9 cellular contexts compared by ENCODE assay signal in the genomic region with DNA sequence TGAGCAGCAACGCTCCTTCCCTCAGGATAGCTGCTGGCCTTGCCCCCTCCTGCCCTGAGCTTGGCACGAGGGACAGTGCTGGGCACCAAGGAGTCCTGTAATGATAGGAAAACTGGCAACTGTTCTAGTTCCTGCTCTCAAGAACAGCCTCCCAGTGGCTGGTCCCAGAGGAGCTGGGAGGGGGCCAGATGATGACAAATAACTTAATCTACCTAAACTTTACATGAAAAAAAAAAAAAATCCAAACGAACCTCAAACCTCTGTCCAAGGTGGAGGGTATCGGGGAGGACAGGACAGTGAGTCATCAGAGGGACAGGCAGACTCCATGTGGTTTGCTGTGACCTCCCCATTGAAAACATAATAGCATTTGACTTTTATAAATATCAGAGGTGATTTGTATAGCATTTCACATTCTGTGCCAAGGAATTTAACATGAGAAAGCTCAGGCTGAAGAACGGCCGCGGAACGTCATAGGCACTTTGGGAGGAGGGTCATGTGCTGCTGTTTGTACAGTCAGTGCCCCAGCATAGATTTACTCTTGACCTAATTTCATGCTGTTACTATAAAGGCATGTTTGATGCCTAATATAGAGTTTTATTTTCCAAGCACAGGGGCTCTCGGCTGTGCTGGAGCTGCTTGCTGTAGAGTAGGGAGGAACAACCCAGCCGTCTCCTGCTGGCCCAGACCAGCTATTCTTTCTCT.
DNase-seq lines count a peak whose midpoint lies in the region; ATAC-seq, FAIRE-seq and TF ChIP-seq lines count a peak whose summit lies in the region.
"Had no signal": no experiment of that assay in that cellular context is flagged by ENCODE, and none has a peak within 500 bp of the region (broad histone marks: within the 10 kb centered on the region; RNA-seq: fewer than 3 reads in every experiment).

No MANE protein-coding gene starts in this region.

- no peak overlapping the region for H3K4me2 ChIP-seq in H9 (ENCODE audit: insufficient read depth, insufficient read length, low read length)

- 13% methylated on average over 10 of the region's 10 CpGs for WGBS in urinary bladder
- WGBS in H9 (ENCODE audit: extremely low coverage, insufficient read length, low lambda C conversion rate): no CpG with 5 or more reads among the region's 10 CpGs

- H3K9me3 ChIP-seq in muscle layer of duodenum (ENCODE audit: control insufficient read depth in 1 of 2, low read length in 2 of 2) (no peaks in the 10 kb centered on the region), H9 (ENCODE audit: control insufficient read depth, low read depth, low read length) (no peaks in the 10 kb centered on the region)

- no peak for FAIRE-seq in H54 (lab: Jason Lieb, UNC)

- H3K27ac Mint-ChIP-seq in H9: no peak overlapping the region

- no peaks in the 10 kb centered on the region for H3K79me1 ChIP-seq in H9 (ENCODE audit: insufficient read depth, low read depth, low read length, poor library complexity, severe bottlenecking)

- H3K27me3 ChIP-seq in muscle layer of duodenum (ENCODE audit: low read depth, low read length): no peaks in the 10 kb centered on the region
- no peaks in the 10 kb centered on the region; the same call in 1 of the 2 replicates for H3K27me3 ChIP-seq in H9 (ENCODE audit: insufficient read depth, low read length)

- peak; percentile 5 for TF ChIP-seq CTCF in epithelial cell of esophagus (IDR thresholded peaks at IDR 0.05; ENCODE audit: insufficient read depth, low read depth, low read length, missing control alignments)
- no peak for TF ChIP-seq CTCF in H9 (conservative IDR thresholded peaks at IDR 0.05)

- no peak overlapping the region for H4K8ac ChIP-seq in H9 (replicated peaks; ENCODE audit: insufficient read length, low read depth, low read length)

- H3K4me1 ChIP-seq in muscle layer of duodenum (ENCODE audit: control insufficient read depth in 1 of 2, insufficient read depth in 2 of 2, low read length in 2 of 2): peaks cover 18 to 65% of the 10 kb centered on the region in 2 donors
- peaks cover 2% of the 10 kb centered on the region for H3K4me1 ChIP-seq in urinary bladder (ENCODE audit: insufficient read depth)
- H3K4me1 ChIP-seq in H9 (ENCODE audit: insufficient read depth, low read length): peaks cover 5% of the 10 kb centered on the region

- DNase-seq in NCI-H2227 treated with DMSO at 0.1 percent for 48 hours (lab: John Stamatoyannopoulos, UW): peak; percentile 88
- DNase-seq in epithelial cell of esophagus (ENCODE audit: low read depth): peak; percentile 57
- DNase-seq in H54 (ENCODE audit: insufficient read length, low spot score): no peak
- no peak for DNase-seq in H9
- DNase-seq: activated CD8-positive, alpha-beta memory T cell treated with anti-CD3 and anti-CD28 coated beads, Interleukin-2, amount 50 U/mL, for 48 hours; naive thymus-derived CD4-positive, alpha-beta T cell had no signal

- H3K27ac ChIP-seq in muscle layer of duodenum (ENCODE audit: low read length) (peak overlapping the region; percentile 98), urinary bladder (ENCODE audit: low read depth) (peak overlapping the region; percentile 53), H9 (ENCODE audit: insufficient read length, low read depth, low read length) (no peak overlapping the region)

- no peak overlapping the region for H3K18ac ChIP-seq in H9 (ENCODE audit: insufficient read length, low read depth, low read length)

- H4K20me1 ChIP-seq in H9 (ENCODE audit: control insufficient read depth, insufficient read depth, insufficient read length): no peaks in the 10 kb centered on the region

- no peak overlapping the region for H3K4ac ChIP-seq in H9 (ENCODE audit: low read depth, low read length)

- H2BK15ac ChIP-seq in H9 (ENCODE audit: low read depth, low read length): no peak overlapping the region

- no peak overlapping the region for H2BK5ac ChIP-seq in H9 (ENCODE audit: insufficient read length, low read length)

- no peaks in the 10 kb centered on the region for H3K79me2 ChIP-seq in H9 (ENCODE audit: insufficient read depth, low read length)

- no peak overlapping the region for H3K14ac ChIP-seq in H9 (ENCODE audit: insufficient read depth, low read length)

- no peaks in the 10 kb centered on the region for H3K36me3 Mint-ChIP-seq in H9 (ENCODE audit: insufficient read depth in 1 of 3, low read depth in 3 of 3)
- H3K36me3 Mint-ChIP-seq: naive thymus-derived CD4-positive, alpha-beta T cell had no signal

- no peak overlapping the region for H2BK12ac ChIP-seq in H9 (ENCODE audit: insufficient read length, low read depth, low read length)

- no peak overlapping the region for H4K5ac ChIP-seq in H9 (ENCODE audit: insufficient read length, low read depth, low read length)

- H2AFZ ChIP-seq in H9 (ENCODE audit: low read length): no peak overlapping the region

- H3K36me3 ChIP-seq in muscle layer of duodenum (ENCODE audit: control insufficient read depth in 1 of 2, insufficient read depth in 2 of 2, low read length in 2 of 2) (no peaks in the 10 kb centered on the region), urinary bladder (ENCODE audit: insufficient read depth) (no peaks in the 10 kb centered on the region)

- ATAC-seq in HG03159 (IDR thresholded peaks at IDR 0.05; ENCODE audit: unreplicated experiment): no peak
- ATAC-seq: naive thymus-derived CD4-positive, alpha-beta T cell had no signal

- no peaks in the 10 kb centered on the region for H3K23me2 ChIP-seq in H9 (ENCODE audit: insufficient read length, low read depth, low read length, poor library complexity, severe bottlenecking)

- no peak overlapping the region for H2AK5ac ChIP-seq in H9 (ENCODE audit: insufficient read length, low read length)

- H3K4me3 ChIP-seq in epithelial cell of esophagus (ENCODE audit: low read length): no peak overlapping the region
- H3K4me3 ChIP-seq in muscle layer of duodenum (ENCODE audit: low read depth in 1 of 2, low read length in 2 of 2): no peak overlapping the region
- H3K4me3 ChIP-seq in urinary bladder (ENCODE audit: low read depth, low read length): no peak overlapping the region

- TF ChIP-seq POLR2A in H54 (IDR thresholded peaks at IDR 0.05; ENCODE audit: low read depth, low read length): no peak

- H3K56ac ChIP-seq in H9 (ENCODE audit: insufficient read length, low read depth, low read length): no peak overlapping the region

- H3K9ac ChIP-seq in H9 (ENCODE audit: extremely low read depth, insufficient read length, low read length): no peak overlapping the region

- H2BK120ac ChIP-seq in H9 (ENCODE audit: low read depth, low read length, poor library complexity, severe bottlenecking): no peak overlapping the region

- H3K23ac ChIP-seq in H9 (ENCODE audit: insufficient read length, low read depth, low read length): no peak overlapping the region

- H3T11ph ChIP-seq in H9 (ENCODE audit: low read length): no peak overlapping the region

- no peak overlapping the region for H2BK20ac ChIP-seq in H9 (ENCODE audit: low read depth, low read length, poor library complexity, severe bottlenecking)

- peaks cover 4% of the 10 kb centered on the region for H3K27me3 Mint-ChIP-seq in H9 (ENCODE audit: low read depth)
- H3K27me3 Mint-ChIP-seq: naive thymus-derived CD4-positive, alpha-beta T cell had no signal

- H3K9me3 Mint-ChIP-seq in H9: no peaks in the 10 kb centered on the region
- H3K9me3 Mint-ChIP-seq: naive thymus-derived CD4-positive, alpha-beta T cell had no signal

- H3K4me1 Mint-ChIP-seq in H9: peaks cover 17 to 18% of the 10 kb centered on the region in 2 experiments

- H4K91ac ChIP-seq in H9 (ENCODE audit: insufficient read length, low read depth, low read length): no peak overlapping the region

- no peak overlapping the region for H3K4me3 Mint-ChIP-seq in H9
- H3K4me3 Mint-ChIP-seq: naive thymus-derived CD4-positive, alpha-beta T cell had no signal

Comparison
In these comparisons a context has a peak if more than half of its experiments do, and no peak if none do; other contexts are left out.
1. DNase-seq: peak in NCI-H2227 treated with DMSO at 0.1 percent for 48 hours (single experiment) and epithelial cell of esophagus (single experiment); none in H54 (single experiment) and H9 (single experiment).